In genomic region chr18:7608798-7609197, GRCh38 we compare ENCODE assay signal across 14 cellular contexts. TPM values are rescaled to one million over a fixed set of nuclear protein-coding genes. Genes with fewer than 3 reads are reported as not detected.
DNase-seq lines count a peak whose midpoint lies in the region; ATAC-seq and TF ChIP-seq lines count a peak whose summit lies in the region.
"Had no signal": no experiment of that assay in that cellular context is flagged by ENCODE, and none has a peak within 500 bp of the region (broad histone marks: within the 10 kb centered on the region; RNA-seq: fewer than 3 reads in every experiment).

No MANE protein-coding gene starts in this region.

- H3K4me3 Mint-ChIP-seq in WTC11, result no peak overlapping the region
- H3K4me3 Mint-ChIP-seq: CD8-positive, alpha-beta memory T cell; stimulated activated naive CD8-positive, alpha-beta T cell treated with anti-CD3 and anti-CD28 coated beads, Interleukin-15, Interleukin-2, amounts not matched to agents 100 ng/mL and 50 ng/mL, for 24 hours had no signal

- H3K27ac Mint-ChIP-seq in WTC11, result no peak overlapping the region
- H3K27ac Mint-ChIP-seq: CD8-positive, alpha-beta memory T cell; stimulated activated naive CD8-positive, alpha-beta T cell treated with anti-CD3 and anti-CD28 coated beads, Interleukin-15, Interleukin-2, amounts not matched to agents 100 ng/mL and 50 ng/mL, for 24 hours had no signal

- no peaks in the 10 kb centered on the region for H3K9me3 ChIP-seq in muscle layer of duodenum (ENCODE audit: control insufficient read depth in 1 of 2, low read length in 2 of 2)
- H3K9me3 ChIP-seq in aorta (ENCODE audit: control insufficient read depth, low read length), result no peaks in the 10 kb centered on the region

- CTCF ChIA-PET in WTC11 (lab: Charles Lee), result interaction anchor here (0.8 to 1.3 kb wide), 2 partner anchors 16 to 336 kb away, joined by 3 to 4 read pairs; no protein-coding TSS in a partner anchor

- H3K4me1 Mint-ChIP-seq in WTC11, result peaks cover 50% of the 10 kb centered on the region
- H3K4me1 Mint-ChIP-seq: CD8-positive, alpha-beta memory T cell had no signal

- H3K27me3 ChIP-seq in muscle layer of duodenum (ENCODE audit: low read depth, low read length) (no peaks in the 10 kb centered on the region), aorta (ENCODE audit: control insufficient read depth in 1 of 2, insufficient read depth in 2 of 2, low read length in 1 of 2) (no peaks in the 10 kb centered on the region)

- no peaks in the 10 kb centered on the region; the same call in 1 of the 2 replicates for H3K9me3 Mint-ChIP-seq in WTC11
- H3K9me3 Mint-ChIP-seq: CD8-positive, alpha-beta memory T cell; stimulated activated naive CD8-positive, alpha-beta T cell treated with anti-CD3 and anti-CD28 coated beads, Interleukin-15, Interleukin-2, amounts not matched to agents 100 ng/mL and 50 ng/mL, for 24 hours had no signal

- intact Hi-C loops in Right ventricle myocardium inferior (cut with DNase I), result loop anchor here (5.0 kb wide), 1 partner anchor 41 kb away; the partner anchor contains the start of gene PTPRM
- intact Hi-C loops in cardiac septum (cut with DNase I), result loop anchor here (5.0 kb wide), 2 partner anchors 41 to 69 kb away; partner anchors contain the start of gene PTPRM
- intact Hi-C loops in aorta (cut with DNase I), result loop anchor here (2.0 to 10.0 kb wide), 3 partner anchors 36 to 136 kb away; partner anchors contain the start of gene PTPRM (in 1 of the 2)

- peak; percentile 76 for ATAC-seq in Right ventricle myocardium inferior
- ATAC-seq in aorta (ENCODE audit: low FRiP score), result peak; percentile 68
- no peak for ATAC-seq in WTC11

- TF ChIP-seq CTCF in WTC11 (IDR thresholded peaks at IDR 0.05), result no peak

- H3K36me3 Mint-ChIP-seq in WTC11, result no peaks in the 10 kb centered on the region
- H3K36me3 Mint-ChIP-seq: CD8-positive, alpha-beta memory T cell had no signal

- H3K36me3 ChIP-seq in muscle layer of duodenum (ENCODE audit: control insufficient read depth in 1 of 2, insufficient read depth in 2 of 2, low read length in 2 of 2) (no peaks in the 10 kb centered on the region), aorta (ENCODE audit: control insufficient read depth in 1 of 2, insufficient read depth in 2 of 2, low read length in 1 of 2) (no peaks in the 10 kb centered on the region)

- 2 to 8% methylated on average over 2 of the region's 2 CpGs for WGBS in aorta, 2 donors

- peak overlapping the region; percentile 19 for H3K27ac ChIP-seq in muscle layer of duodenum (ENCODE audit: low read length)
- peak overlapping the region; percentile 47 to 96 for H3K27ac ChIP-seq in aorta (ENCODE audit: low read depth in 1 of 2, low read length in 2 of 2)
- H3K27ac ChIP-seq: HL-60 had no signal

- H3K4me3 ChIP-seq in muscle layer of duodenum (ENCODE audit: low read depth in 1 of 2, low read length in 2 of 2) (no peak overlapping the region), aorta (ENCODE audit: low read length in 2 of 2) (no peak overlapping the region)

- DNase-seq in Right ventricle myocardium inferior (ENCODE audit: missing footprints) (no peak), cardiac septum (ENCODE audit: low spot score) (no peak), fibroblast of peridontal ligament (ENCODE audit: extremely low read depth) (peak; percentile 61), aorta (no peak), NCI-H446 treated with DMSO at 0.1 percent for 48 hours (lab: John Stamatoyannopoulos, UW) (no peak), DMS53 treated with DMSO at 0.1 percent for 48 hours (lab: John Stamatoyannopoulos, UW; ENCODE audit: unreplicated experiment) (no peak), WTC11 (ENCODE audit: low spot score) (no peak)
- DNase-seq: 8988T; CD8-positive, alpha-beta memory T cell; KG1 had no signal

- H3K4me1 ChIP-seq in muscle layer of duodenum (ENCODE audit: control insufficient read depth in 1 of 2, insufficient read depth in 2 of 2, low read length in 2 of 2), result peaks cover 10 to 27% of the 10 kb centered on the region in 2 donors
- H3K4me1 ChIP-seq in aorta (ENCODE audit: control insufficient read depth in 1 of 2, insufficient read depth in 2 of 2, low read length in 2 of 2), result peaks cover 2 to 17% of the 10 kb centered on the region in 2 donors

- no peaks in the 10 kb centered on the region for H3K27me3 Mint-ChIP-seq in WTC11 (ENCODE audit: low read depth)
- H3K27me3 Mint-ChIP-seq: CD8-positive, alpha-beta memory T cell; stimulated activated naive CD8-positive, alpha-beta T cell treated with anti-CD3 and anti-CD28 coated beads, Interleukin-15, Interleukin-2, amounts not matched to agents 100 ng/mL and 50 ng/mL, for 24 hours had no signal

- POLR2A ChIA-PET in WTC11 (lab: Charles Lee), result no interaction called here

TF ChIP-seq in WTC11, 78 proteins besides CTCF, POLR2A, EP300 and RAD21:
- no peak for TF ChIP-seq SOX15 (CRISPR knock-in tag; IDR thresholded peaks at IDR 0.05)

RNA-seq across cellular contexts. Expression of gene PTPRM, which starts 41.7 kb away (rescaled TPM):
- total RNA-seq in Right ventricle myocardium inferior (102 TPM), cardiac septum (132 TPM), aorta (10 to 100 TPM; 86.3 to 98.9 TPM), WTC11 (2021) (8.6 to 11.1 TPM (median 9.2 TPM) in 3 replicates)
- polyA plus RNA-seq in aorta, result 10 to 100 TPM; 10.6 to 44.9 TPM
- total RNA-seq: G401 had no signal
